Comparison of ENCODE assay signal across 11 cellular contexts in the genomic region with DNA sequence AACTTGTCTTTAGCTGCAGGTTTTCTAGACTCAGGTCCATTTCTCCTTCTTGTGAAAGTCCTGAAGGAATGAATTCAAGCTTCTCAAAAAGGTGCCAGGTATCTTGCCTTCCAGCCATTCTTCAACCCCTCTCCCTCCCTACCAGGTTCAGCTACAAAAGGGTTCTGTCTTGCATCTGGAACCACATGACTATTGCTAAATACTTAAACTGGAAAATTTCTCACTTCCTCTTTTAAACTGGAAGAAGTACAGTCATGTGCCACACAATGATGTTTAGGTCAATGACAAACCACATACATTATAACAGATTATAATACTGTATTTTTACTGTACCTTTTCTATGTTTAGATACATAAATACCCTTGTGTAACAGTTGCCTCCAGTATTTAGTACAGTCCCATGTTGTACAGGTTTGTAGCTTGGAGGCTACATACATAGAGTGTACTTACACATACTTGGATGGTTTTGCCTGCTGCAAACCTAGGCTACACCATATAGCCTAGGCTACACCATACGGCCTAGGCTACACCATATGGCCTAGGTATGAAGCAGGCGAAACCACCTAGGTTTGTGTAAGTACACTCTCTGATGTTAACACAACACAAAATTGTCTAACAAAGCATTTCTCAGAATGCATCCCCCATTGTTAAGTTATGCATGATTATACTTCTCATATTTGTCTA.
DNase-seq lines count a peak whose midpoint lies in the region; ATAC-seq and TF ChIP-seq lines count a peak whose summit lies in the region.
"Had no signal": no experiment of that assay in that cellular context is flagged by ENCODE, and none has a peak within 500 bp of the region (broad histone marks: within the 10 kb centered on the region; RNA-seq: fewer than 3 reads in every experiment).

No MANE protein-coding gene starts in this region.

- no peaks in the 10 kb centered on the region for H4K20me1 ChIP-seq in DOHH2 (ENCODE audit: control insufficient read depth, insufficient read depth, low read depth, low read length)

- peak overlapping the region; percentile 72 for H3K4me2 ChIP-seq in DOHH2 (ENCODE audit: low read length)

- H3K36me3 Mint-ChIP-seq in dendritic cell treated with granulocyte-macrophage colony-stimulating factor and Interleukin-4, amounts not matched to agents 40 ng/mL and 50 ng/mL, for 4 days (ENCODE audit: low read depth): no peaks in the 10 kb centered on the region
- peaks cover 9% of the 10 kb centered on the region for H3K36me3 Mint-ChIP-seq in activated T-helper 1 cell treated with anti-CD3 and anti-CD28 coated beads, Interleukin-12 subunit alpha, Interleukin-12 subunit beta, Interleukin-2, Interleukin-4 antibody, amounts not matched to agents 30 ng/mL and 10 ng/mL and 1 ng/mL, durations not matched to agents 14 hours and 24 hours and 36 hours (ENCODE audit: low read depth)
- peaks cover 12% of the 10 kb centered on the region for H3K36me3 Mint-ChIP-seq in effector memory CD8-positive, alpha-beta T cell (ENCODE audit: insufficient read depth)

- ATAC-seq in GM21515 (IDR thresholded peaks at IDR 0.05; ENCODE audit: unreplicated experiment): peak; percentile 63
- no peak for ATAC-seq in effector memory CD8-positive, alpha-beta T cell (replicated peaks)

- no peaks in the 10 kb centered on the region for H3K9me3 Mint-ChIP-seq in dendritic cell treated with granulocyte-macrophage colony-stimulating factor and Interleukin-4, amounts not matched to agents 40 ng/mL and 50 ng/mL, for 4 days
- H3K9me3 Mint-ChIP-seq in activated T-helper 1 cell treated with anti-CD3 and anti-CD28 coated beads, Interleukin-12 subunit alpha, Interleukin-12 subunit beta, Interleukin-2, Interleukin-4 antibody, amounts not matched to agents 30 ng/mL and 10 ng/mL and 1 ng/mL, durations not matched to agents 14 hours and 24 hours and 36 hours: no peaks in the 10 kb centered on the region
- no peaks in the 10 kb centered on the region for H3K9me3 Mint-ChIP-seq in effector memory CD8-positive, alpha-beta T cell

- no peaks in the 10 kb centered on the region for H3K27me3 ChIP-seq in DOHH2 (ENCODE audit: control insufficient read depth, low read length)
- no peaks in the 10 kb centered on the region for H3K27me3 ChIP-seq in HL-60 (ENCODE audit: insufficient read depth, poor library complexity, severe bottlenecking)

- no peak overlapping the region for H3K4me3 Mint-ChIP-seq in dendritic cell treated with granulocyte-macrophage colony-stimulating factor and Interleukin-4, amounts not matched to agents 40 ng/mL and 50 ng/mL, for 4 days
- no peak overlapping the region for H3K4me3 Mint-ChIP-seq in activated T-helper 1 cell treated with anti-CD3 and anti-CD28 coated beads, Interleukin-12 subunit alpha, Interleukin-12 subunit beta, Interleukin-2, Interleukin-4 antibody, amounts not matched to agents 30 ng/mL and 10 ng/mL and 1 ng/mL, durations not matched to agents 14 hours and 24 hours and 36 hours
- H3K4me3 Mint-ChIP-seq in effector memory CD8-positive, alpha-beta T cell: no peak overlapping the region

- H3K4me3 ChIP-seq in DOHH2 (ENCODE audit: low read length) (peak overlapping the region; percentile 52), HL-60 (replicated peaks; ENCODE audit: insufficient read depth, low read length) (no peak overlapping the region)

- H3K9me3 ChIP-seq in DOHH2 (ENCODE audit: control insufficient read depth, insufficient read depth, low read length): no peaks in the 10 kb centered on the region

- no peaks in the 10 kb centered on the region for H3K27me3 Mint-ChIP-seq in dendritic cell treated with granulocyte-macrophage colony-stimulating factor and Interleukin-4, amounts not matched to agents 40 ng/mL and 50 ng/mL, for 4 days
- no peaks in the 10 kb centered on the region for H3K27me3 Mint-ChIP-seq in activated T-helper 1 cell treated with anti-CD3 and anti-CD28 coated beads, Interleukin-12 subunit alpha, Interleukin-12 subunit beta, Interleukin-2, Interleukin-4 antibody, amounts not matched to agents 30 ng/mL and 10 ng/mL and 1 ng/mL, durations not matched to agents 14 hours and 24 hours and 36 hours (ENCODE audit: insufficient read depth)
- no peaks in the 10 kb centered on the region for H3K27me3 Mint-ChIP-seq in effector memory CD8-positive, alpha-beta T cell

- H3K27ac ChIP-seq in DOHH2 (ENCODE audit: low read depth, low read length) (peak overlapping the region; percentile 63), HL-60 (replicated peaks) (peak overlapping the region; percentile 76)

- TF ChIP-seq CTCF in DOHH2 (IDR thresholded peaks at IDR 0.05; ENCODE audit: low read depth, low read length, poor library complexity, severe bottlenecking) (no peak), HL-60 (IDR thresholded peaks at IDR 0.05; ENCODE audit: insufficient read depth, low read length) (no peak)

- intact Hi-C loops in dendritic cell treated with granulocyte-macrophage colony-stimulating factor and Interleukin-4, amounts not matched to agents 40 ng/mL and 50 ng/mL, for 4 days (cut with micrococcal nuclease): loop anchor here (1.0 kb wide), 1 partner anchor 121 kb away; no protein-coding TSS in a partner anchor
- intact Hi-C loops in activated T-helper 1 cell treated with anti-CD3 and anti-CD28 coated beads, Interleukin-12 subunit alpha, Interleukin-12 subunit beta, Interleukin-2, Interleukin-4 antibody, amounts not matched to agents 30 ng/mL and 10 ng/mL and 1 ng/mL, durations not matched to agents 14 hours and 24 hours and 36 hours (cut with micrococcal nuclease): no loop called here

- H3K9me2 ChIP-seq in DOHH2 (replicated peaks; ENCODE audit: control insufficient read depth, low read length): no peaks in the 10 kb centered on the region

- no peaks in the 10 kb centered on the region for H3K36me3 ChIP-seq in DOHH2 (ENCODE audit: control insufficient read depth, low read length)

- peak; percentile 67 to 75 for DNase-seq in HL-60 (ENCODE audit: low read depth in 1 of 2, low spot score in 1 of 2)
- DNase-seq in activated gamma-delta T cell treated with Interleukin-2 at 50 U/mL for 16 hours: no peak
- DNase-seq in activated T-helper 1 cell treated with anti-CD3 and anti-CD28 coated beads, Interleukin-12 subunit alpha, Interleukin-12 subunit beta, Interleukin-2, Interleukin-4 antibody, amounts not matched to agents 30 ng/mL and 10 ng/mL and 1 ng/mL, durations not matched to agents 14 hours and 24 hours and 36 hours (ENCODE audit: low spot score): no peak
- no peak for DNase-seq in HUDEP-2 (lab: John Stamatoyannopoulos, UW; ENCODE audit: unreplicated experiment in 76 of 76)
- no peak for DNase-seq in effector memory CD8-positive, alpha-beta T cell
- DNase-seq: activated CD4-positive, CD25-positive, alpha-beta regulatory T cell treated with anti-CD3 and anti-CD28 coated beads, Interleukin-2, amount 50 U/mL, for 72 hours; NCI-H446; occipital lobe had no signal

- no peaks in the 10 kb centered on the region for H3K79me2 ChIP-seq in DOHH2 (ENCODE audit: control insufficient read depth, low read length)

- H3F3A ChIP-seq in DOHH2 (ENCODE audit: control insufficient read depth, insufficient read depth): no peaks in the 10 kb centered on the region

- H3K27ac Mint-ChIP-seq in dendritic cell treated with granulocyte-macrophage colony-stimulating factor and Interleukin-4, amounts not matched to agents 40 ng/mL and 50 ng/mL, for 4 days: peak overlapping the region; percentile 69
- H3K27ac Mint-ChIP-seq in activated T-helper 1 cell treated with anti-CD3 and anti-CD28 coated beads, Interleukin-12 subunit alpha, Interleukin-12 subunit beta, Interleukin-2, Interleukin-4 antibody, amounts not matched to agents 30 ng/mL and 10 ng/mL and 1 ng/mL, durations not matched to agents 14 hours and 24 hours and 36 hours: no peak overlapping the region
- H3K27ac Mint-ChIP-seq in effector memory CD8-positive, alpha-beta T cell: no peak overlapping the region

- H3K4me1 Mint-ChIP-seq in dendritic cell treated with granulocyte-macrophage colony-stimulating factor and Interleukin-4, amounts not matched to agents 40 ng/mL and 50 ng/mL, for 4 days (ENCODE audit: low read depth): peaks cover 23% of the 10 kb centered on the region
- H3K4me1 Mint-ChIP-seq in activated T-helper 1 cell treated with anti-CD3 and anti-CD28 coated beads, Interleukin-12 subunit alpha, Interleukin-12 subunit beta, Interleukin-2, Interleukin-4 antibody, amounts not matched to agents 30 ng/mL and 10 ng/mL and 1 ng/mL, durations not matched to agents 14 hours and 24 hours and 36 hours (ENCODE audit: low read depth): peaks cover 19% of the 10 kb centered on the region
- no peaks in the 10 kb centered on the region for H3K4me1 Mint-ChIP-seq in effector memory CD8-positive, alpha-beta T cell (ENCODE audit: low read depth in 2 of 2)

- H3K4me1 ChIP-seq in DOHH2 (ENCODE audit: control insufficient read depth, low read length): peaks cover 38% of the 10 kb centered on the region

Comparison
In these comparisons a context has a peak if more than half of its experiments do, and no peak if none do; other contexts are left out.
1. DNase-seq: peak in HL-60 (2 of 2); none in activated gamma-delta T cell treated with Interleukin-2 at 50 U/mL for 16 hours (single experiment), activated T-helper 1 cell treated with anti-CD3 and anti-CD28 coated beads, Interleukin-12 subunit alpha, Interleukin-12 subunit beta, Interleukin-2, Interleukin-4 antibody, amounts not matched to agents 30 ng/mL and 10 ng/mL and 1 ng/mL, durations not matched to agents 14 hours and 24 hours and 36 hours (single experiment), HUDEP-2 (0 of 76) and effector memory CD8-positive, alpha-beta T cell (0 of 3).